Comparison of ENCODE assay signal across 8 cellular contexts in genomic region chr3:112437146-112438022, GRCh38.
DNase-seq lines count a peak whose midpoint lies in the region; ATAC-seq and TF ChIP-seq lines count a peak whose summit lies in the region.

No MANE protein-coding gene starts in this region.

- H3K4me2 ChIP-seq in mammary epithelial cell (ENCODE audit: insufficient read depth, low read depth, low read length): no peak overlapping the region

- no peaks in the 10 kb centered on the region for H3K4me1 ChIP-seq in mammary epithelial cell (ENCODE audit: insufficient read depth, low read length)

- no peak overlapping the region for H3K27ac ChIP-seq in mammary epithelial cell (ENCODE audit: insufficient read depth, low read depth, low read length)

- no peak overlapping the region for H2AFZ ChIP-seq in mammary epithelial cell (ENCODE audit: low read depth, low read length)

- H3K27me3 ChIP-seq in mammary epithelial cell (ENCODE audit: insufficient read depth, low read length): no peaks in the 10 kb centered on the region

- peak overlapping the region; percentile 45 for H3K4me3 Mint-ChIP-seq in natural killer cell

- no peaks in the 10 kb centered on the region for H4K20me1 ChIP-seq in mammary epithelial cell (ENCODE audit: insufficient read depth, low read length)

- in situ Hi-C loops in mammary epithelial cell (cut with MboI; ENCODE audit: low sequenced_read_pairs in 2 of 2): loop anchor here in 1 of 2 donors (25.0 kb wide), 1 partner anchor 100 kb away; the partner anchor contains the start of gene CD200

- intact Hi-C loops in mammary epithelial cell (cut with micrococcal nuclease): loop anchor here (1.0 to 2.0 kb wide), 5 partner anchors 81 to 300 kb away; partner anchors contain the start of gene CD200
- intact Hi-C loops in natural killer cell (cut with micrococcal nuclease): loop anchor here (1.0 kb wide), 1 partner anchor 144 kb away; no protein-coding TSS in a partner anchor
- intact Hi-C loops in posterior vena cava (cut with DNase I): loop anchor here in 1 of 2 donors (5.0 kb wide), 1 partner anchor 205 kb away; no protein-coding TSS in a partner anchor

- no peak overlapping the region for H3K4me3 ChIP-seq in mammary epithelial cell (replicated peaks in 1 of 3; ENCODE audit: insufficient read depth in 1 of 3, low read depth in 2 of 3, low read length in 3 of 3)

- H3K27me3 Mint-ChIP-seq in natural killer cell (ENCODE audit: low read depth in 2 of 2): peaks cover 2 to 5% of the 10 kb centered on the region in 2 donors

- peaks cover 10 to 11% of the 10 kb centered on the region in 2 donors for H3K4me1 Mint-ChIP-seq in natural killer cell

- dilution Hi-C loops in mammary epithelial cell (cut with HindIII; ENCODE audit: low sequenced_read_pairs): loop anchor here (10.0 kb wide), 1 partner anchor 113 kb away; no protein-coding TSS in a partner anchor

- peaks cover 0 to 3% of the 10 kb centered on the region in 2 donors for H3K9me3 Mint-ChIP-seq in natural killer cell

- H3K36me3 ChIP-seq in mammary epithelial cell (ENCODE audit: insufficient read depth, low read length): no peaks in the 10 kb centered on the region

- no TSS peak for BruUV-seq in mammary epithelial cell (replicated peaks; lab: Mats Ljungman, UMichigan)

- no peaks in the 10 kb centered on the region for H3K36me3 Mint-ChIP-seq in natural killer cell

- ATAC-seq in GM19328 (IDR thresholded peaks at IDR 0.05; ENCODE audit: unreplicated experiment) (peak; percentile 65), natural killer cell (peak; percentile 89 to 98 (median 90)), GM19395 (IDR thresholded peaks at IDR 0.05; ENCODE audit: unreplicated experiment) (no peak)

- H3K9me3 ChIP-seq in mammary epithelial cell (replicated peaks; ENCODE audit: insufficient read depth, low read length): peaks cover 3% of the 10 kb centered on the region

- TF ChIP-seq CTCF in mammary epithelial cell (conservative IDR thresholded peaks at IDR 0.05 in 1 of 2, IDR thresholded peaks at IDR 0.05 in 1 of 2; ENCODE audit: extremely low read depth in 1 of 2, insufficient read depth in 1 of 2, low read depth in 1 of 2, low read length in 2 of 2): peak; percentile 34 to 56
- TF ChIP-seq CTCF in natural killer cell (IDR thresholded peaks at IDR 0.05): peak; percentile 12

- peak; percentile 49 for DNase-seq in CD1c-positive myeloid dendritic cell (ENCODE audit: extremely low spot score)
- peak; percentile 39 for DNase-seq in NOMO-1 treated with DMSO at 0.1 percent for 48 hours (lab: John Stamatoyannopoulos, UW; ENCODE audit: unreplicated experiment)
- DNase-seq in mammary epithelial cell: peak; percentile 52
- no peak for DNase-seq in natural killer cell
- DNase-seq in medulla oblongata (ENCODE audit: extremely low spot score): no peak
- no peak for DNase-seq in posterior vena cava (ENCODE audit: low spot score)

- no peak overlapping the region for H3K9ac ChIP-seq in mammary epithelial cell (ENCODE audit: insufficient read depth, low read length)

- no peak overlapping the region for H3K27ac Mint-ChIP-seq in natural killer cell

- WGBS in mammary epithelial cell (ENCODE audit: low coverage, missing lambda C conversion rate): 97% methylated on average over 6 of the region's 6 CpGs

- CTCF ChIA-PET in mammary epithelial cell (lab: Charles Lee; ENCODE audit: low non-redundant PET): interaction anchor here (0.6 to 1.2 kb wide), 4 partner anchors 73 to 144 kb away, joined by 3 to 5 read pairs (median 4); partner anchors contain the start of gene CD200

- H3K79me2 ChIP-seq in mammary epithelial cell (ENCODE audit: insufficient read depth, low read length): no peaks in the 10 kb centered on the region

Comparison
In these comparisons a context has a peak if more than half of its experiments do, and no peak if none do; other contexts are left out.
1. DNase-seq: peak in CD1c-positive myeloid dendritic cell (single experiment), NOMO-1 treated with DMSO at 0.1 percent for 48 hours (single experiment) and mammary epithelial cell (single experiment); none in natural killer cell (single experiment), medulla oblongata (single experiment) and posterior vena cava (single experiment).